In genomic region chr10:31032515-31033132, GRCh38 we compare ENCODE assay signal across 8 cellular contexts. TPM values are rescaled to one million over a fixed set of nuclear protein-coding genes. Genes with fewer than 3 reads are reported as not detected.
DNase-seq lines count a peak whose midpoint lies in the region; ATAC-seq and TF ChIP-seq lines count a peak whose summit lies in the region.

No MANE protein-coding gene starts in this region.

- H3K4me3 ChIP-seq in BJ (ENCODE audit: low read depth, low read length) (peak overlapping the region; percentile 41), NT2/D1 (ENCODE audit: insufficient read length, low read depth) (peak overlapping the region; percentile 31), endocrine pancreas (ENCODE audit: control insufficient read depth, insufficient read depth, low read length) (peak overlapping the region; percentile 40)

- no peaks in the 10 kb centered on the region for H3K9me3 ChIP-seq in NT2/D1 (ENCODE audit: insufficient read depth, low read length)
- H3K9me3 ChIP-seq in endocrine pancreas (ENCODE audit: control insufficient read depth, low read length) = no peaks in the 10 kb centered on the region

- H3K27me3 ChIP-seq in BJ (ENCODE audit: control insufficient read depth, insufficient read depth, low read length) (no peaks in the 10 kb centered on the region), NT2/D1 (ENCODE audit: insufficient read depth, insufficient read length) (no peaks in the 10 kb centered on the region), endocrine pancreas (ENCODE audit: control insufficient read depth, insufficient read depth, low read length) (no peaks in the 10 kb centered on the region)

- TF ChIP-seq CTCF in BJ (IDR thresholded peaks at IDR 0.05; ENCODE audit: insufficient read depth, low read depth, low read length) (0 out of 2 replicates have a peak, but pooled peaks have one; percentile 10), nephron progenitor cell (IDR thresholded peaks at IDR 0.05) (no peak), GM13977 (IDR thresholded peaks at IDR 0.05; ENCODE audit: extremely low read depth, insufficient read depth, missing control alignments) (no peak)

- POLR2A ChIA-PET in BJ (lab: Charles Lee) = interaction anchor here (0.6 to 1.1 kb wide), 9 partner anchors 17 to 465 kb away, joined by 3 to 21 read pairs (median 4); no protein-coding TSS in a partner anchor

- peak overlapping the region; percentile 83 for H3K4me3 Mint-ChIP-seq in nephron progenitor cell

- no peak for DNase-seq in BJ (ENCODE audit: low read depth)
- no peak for DNase-seq in NT2/D1 (ENCODE audit: low read depth, low spot score)
- no peak for DNase-seq in nephron progenitor cell
- DNase-seq in HCEC 1CT = no peak
- DNase-seq in amygdala (lab: John Stamatoyannopoulos, UW) = no peak
- DNase-seq in GM13977 (ENCODE audit: low spot score) = no peak

- no peaks in the 10 kb centered on the region for H3K36me3 ChIP-seq in BJ (ENCODE audit: control insufficient read depth, insufficient read depth, low read length)
- no peaks in the 10 kb centered on the region for H3K36me3 ChIP-seq in NT2/D1 (ENCODE audit: insufficient read depth, insufficient read length, low read length)
- H3K36me3 ChIP-seq in endocrine pancreas (ENCODE audit: control insufficient read depth, insufficient read depth, low read length) = no peaks in the 10 kb centered on the region

- H3K4me1 Mint-ChIP-seq in nephron progenitor cell = peaks cover 23% of the 10 kb centered on the region

- ATAC-seq in HG02885 (IDR thresholded peaks at IDR 0.05; ENCODE audit: poor library complexity, unreplicated experiment) = no peak

- H3K4me1 ChIP-seq in NT2/D1 (ENCODE audit: insufficient read depth, insufficient read length) = no peaks in the 10 kb centered on the region
- no peaks in the 10 kb centered on the region for H3K4me1 ChIP-seq in endocrine pancreas (ENCODE audit: control insufficient read depth, insufficient read depth, low read length)

- peak overlapping the region; percentile 42 for H3K9ac ChIP-seq in NT2/D1 (ENCODE audit: insufficient read length, low read depth)
- H3K9ac ChIP-seq in endocrine pancreas (ENCODE audit: control insufficient read depth, insufficient read depth, low read length) = peak overlapping the region; percentile 47

- peak overlapping the region; percentile 99 for H3K27ac Mint-ChIP-seq in nephron progenitor cell

- peaks cover 5% of the 10 kb centered on the region for H3K27me3 Mint-ChIP-seq in nephron progenitor cell (ENCODE audit: low read depth, poor library complexity)

- CTCF ChIA-PET in BJ (lab: Yijun Ruan, JAX) = interaction anchor here (1.5 to 2.1 kb wide), 2 partner anchors 185 to 249 kb away, joined by 4 to 9 read pairs; no protein-coding TSS in a partner anchor

- in situ Hi-C loops in GM13977 (cut with MboI; ENCODE audit: low pct_unique_long_range_greater_than_20kb, low sequenced_read_pairs, unreplicated experiment) = no loop called here

- H3K36me3 Mint-ChIP-seq in nephron progenitor cell (ENCODE audit: low read depth) = no peaks in the 10 kb centered on the region

- H3K9me3 Mint-ChIP-seq in nephron progenitor cell = peaks cover 4% of the 10 kb centered on the region

RNA-seq across cellular contexts. Expression of gene ZNF438, which starts 1.0 kb away (rescaled TPM):
- 3.7 and 4.1 TPM in 2 replicates for polyA plus RNA-seq in BJ (2011; rRNA removed)
- 3.1 and 4.6 TPM in 2 replicates for polyA minus RNA-seq in BJ (2011; rRNA and poly(A)+ RNA removed)
